In the genomic region with DNA sequence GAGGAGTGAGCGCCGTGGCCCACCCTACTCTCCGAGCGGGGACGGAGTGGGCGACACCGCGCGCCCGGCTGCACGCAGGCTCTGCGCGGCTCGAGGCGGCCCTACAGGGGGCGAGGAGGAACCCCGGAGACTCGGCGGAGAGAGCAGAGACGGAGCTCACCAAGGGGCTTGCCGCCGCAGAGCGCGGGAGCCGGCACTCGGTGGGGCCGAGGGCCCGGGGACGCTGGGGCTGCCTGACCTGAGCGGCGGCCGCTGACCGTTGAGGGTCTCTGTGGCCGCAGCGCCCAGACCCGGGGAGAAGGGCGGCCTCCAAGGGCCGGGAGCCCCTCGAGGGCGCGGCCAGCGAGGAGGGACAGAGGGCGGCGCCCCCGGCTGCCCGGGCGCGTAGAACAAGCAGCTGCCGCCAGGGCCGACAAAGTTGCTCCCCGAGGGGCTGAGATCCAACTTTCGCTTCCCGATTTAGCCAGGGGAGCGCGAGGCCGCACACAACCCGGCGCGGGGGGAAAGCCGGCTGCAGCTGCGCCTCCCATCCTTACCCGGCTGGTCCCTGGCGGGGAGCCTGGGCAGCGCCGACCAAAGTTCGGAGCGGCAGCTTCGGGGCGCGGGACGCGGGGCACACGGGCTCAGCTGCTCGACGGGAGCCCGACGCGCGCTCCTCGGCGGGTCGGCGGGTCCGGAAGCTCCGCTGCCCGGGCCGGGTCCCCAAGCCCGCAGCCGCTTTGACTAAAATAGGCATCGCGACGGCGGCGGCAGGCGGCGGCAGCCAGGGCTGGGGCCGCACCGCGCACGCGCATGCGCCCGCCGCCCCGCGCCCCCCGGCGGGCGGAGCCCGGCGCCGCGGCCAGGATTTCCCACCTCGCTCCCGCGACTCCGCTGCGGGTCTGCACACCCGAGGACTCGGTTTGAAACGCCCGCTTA, we compare ENCODE assay signal across 8 cellular contexts. TPM values are rescaled to one million over a fixed set of nuclear protein-coding genes. Genes with fewer than 3 reads are reported as not detected.
DNase-seq lines count a peak whose midpoint lies in the region; ATAC-seq and TF ChIP-seq lines count a peak whose summit lies in the region.

No MANE protein-coding gene starts in this region.

- H3K9ac ChIP-seq in duodenal mucosa (ENCODE audit: low read depth in 1 of 2, low read length in 2 of 2) (peak overlapping the region in 1 of 2 donors; percentile 51), liver (ENCODE audit: low read depth in 1 of 2, low read length in 2 of 2) (no peak overlapping the region)

- ATAC-seq in T-helper 17 cell, result peak; percentile 45
- ATAC-seq in stimulated activated effector memory CD8-positive, alpha-beta T cell treated with anti-CD3 and anti-CD28 coated beads, Interleukin-12 subunit alpha, Interleukin-12 subunit beta, amount 100 ng/mL, for 72 hours, result peak; percentile 72
- ATAC-seq in HG02981 (IDR thresholded peaks at IDR 0.05; ENCODE audit: unreplicated experiment), result no peak

- H3K4me3 Mint-ChIP-seq in T-helper 17 cell, result peak overlapping the region; percentile 83
- H3K4me3 Mint-ChIP-seq in stimulated activated effector memory CD8-positive, alpha-beta T cell treated with anti-CD3 and anti-CD28 coated beads, Interleukin-12 subunit alpha, Interleukin-12 subunit beta, amount 100 ng/mL, for 72 hours, result peak overlapping the region; percentile 65

- no peak for TF ChIP-seq CTCF in GM20000 (IDR thresholded peaks at IDR 0.05; ENCODE audit: extremely low read depth, missing control alignments)
- TF ChIP-seq CTCF in liver (IDR thresholded peaks at IDR 0.05; ENCODE audit: low read depth, low read length, missing input control), result peak; percentile 16

- peaks cover 3% of the 10 kb centered on the region for H3K36me3 Mint-ChIP-seq in T-helper 17 cell (ENCODE audit: low read depth)
- H3K36me3 Mint-ChIP-seq in stimulated activated effector memory CD8-positive, alpha-beta T cell treated with anti-CD3 and anti-CD28 coated beads, Interleukin-12 subunit alpha, Interleukin-12 subunit beta, amount 100 ng/mL, for 72 hours, result no peaks in the 10 kb centered on the region

- H3K9me3 Mint-ChIP-seq in stimulated activated effector memory CD8-positive, alpha-beta T cell treated with anti-CD3 and anti-CD28 coated beads, Interleukin-12 subunit alpha, Interleukin-12 subunit beta, amount 100 ng/mL, for 72 hours, result no peaks in the 10 kb centered on the region

- no peaks in the 10 kb centered on the region for H3K9me3 ChIP-seq in T-helper 17 cell (ENCODE audit: control insufficient read depth, low read length, poor library complexity, severe bottlenecking)
- no peaks in the 10 kb centered on the region for H3K9me3 ChIP-seq in duodenal mucosa (ENCODE audit: control insufficient read depth in 1 of 2, low read length in 2 of 2)
- H3K9me3 ChIP-seq in liver (ENCODE audit: control insufficient read depth in 4 of 4, low read length in 3 of 4), result peaks cover 0 to 6% (median 0%) of the 10 kb centered on the region in 4 donors

- H3K4me1 ChIP-seq in duodenal mucosa (ENCODE audit: control insufficient read depth in 1 of 2, insufficient read depth in 2 of 2, low read length in 2 of 2) (no peaks in the 10 kb centered on the region), liver (ENCODE audit: control insufficient read depth in 4 of 4, insufficient read depth in 4 of 4, low read length in 3 of 4) (peaks cover 5 to 17% (median 8%) of the 10 kb centered on the region in 4 donors)

- H3K27me3 Mint-ChIP-seq in T-helper 17 cell, result peaks cover 73% of the 10 kb centered on the region

- H3K4me3 ChIP-seq in duodenal mucosa (ENCODE audit: low read depth in 1 of 2, low read length in 2 of 2), result peak overlapping the region; percentile 63 to 67
- peak overlapping the region; percentile 54 to 78 (median 69) for H3K4me3 ChIP-seq in liver (ENCODE audit: low read depth in 1 of 3, low read length in 3 of 3)

- H3K4me1 Mint-ChIP-seq in T-helper 17 cell, result peaks cover 11% of the 10 kb centered on the region
- H3K4me1 Mint-ChIP-seq in stimulated activated effector memory CD8-positive, alpha-beta T cell treated with anti-CD3 and anti-CD28 coated beads, Interleukin-12 subunit alpha, Interleukin-12 subunit beta, amount 100 ng/mL, for 72 hours, result peaks cover 6% of the 10 kb centered on the region

- WGBS in liver, result 3% methylated on average over 122 of the region's 122 CpGs

- DNase-seq in Daoy (ENCODE audit: low read depth) (peak; percentile 75), GM20000 (ENCODE audit: low spot score) (peak; percentile 78), HT1080 (ENCODE audit: low read depth) (peak; percentile 61), T-helper 17 cell (no peak)
- peak; percentile 13 to 57 for DNase-seq in stimulated activated effector memory CD8-positive, alpha-beta T cell treated with anti-CD3 and anti-CD28 coated beads, Interleukin-12 subunit alpha, Interleukin-12 subunit beta, amount 100 ng/mL, for 72 hours (ENCODE audit: low spot score in 2 of 2)

- peaks cover 14 to 16% of the 10 kb centered on the region in 2 donors for H3K27me3 ChIP-seq in duodenal mucosa (ENCODE audit: control insufficient read depth in 1 of 2, insufficient read depth in 2 of 2, low read length in 2 of 2)
- H3K27me3 ChIP-seq in liver (ENCODE audit: control insufficient read depth in 4 of 4, insufficient read depth in 4 of 4, low read length in 3 of 4), result peaks cover 0 to 20% (median 3%) of the 10 kb centered on the region in 4 donors

- no peak overlapping the region for H3K27ac Mint-ChIP-seq in T-helper 17 cell
- H3K27ac Mint-ChIP-seq in stimulated activated effector memory CD8-positive, alpha-beta T cell treated with anti-CD3 and anti-CD28 coated beads, Interleukin-12 subunit alpha, Interleukin-12 subunit beta, amount 100 ng/mL, for 72 hours, result no peak overlapping the region

- no peak overlapping the region for H3K27ac ChIP-seq in duodenal mucosa (ENCODE audit: low read depth, low read length)
- peak overlapping the region; percentile 1 to 20 for H3K27ac ChIP-seq in liver (ENCODE audit: low read depth in 1 of 2, low read length in 2 of 2)

- H3K36me3 ChIP-seq in duodenal mucosa (ENCODE audit: control insufficient read depth in 1 of 2, insufficient read depth in 2 of 2, low read length in 2 of 2), result no peaks in the 10 kb centered on the region
- no peaks in the 10 kb centered on the region for H3K36me3 ChIP-seq in liver (ENCODE audit: control insufficient read depth in 4 of 4, insufficient read depth in 3 of 4, low read depth in 1 of 4, low read length in 3 of 4)

- no peak for TF ChIP-seq RAD21 in liver (IDR thresholded peaks at IDR 0.05)

TF ChIP-seq in liver, 16 proteins besides CTCF, POLR2A, EP300 and RAD21 (continues in another document):
- no peak for TF ChIP-seq ZBTB33 (IDR thresholded peaks at IDR 0.05)
- no peak for TF ChIP-seq EGR1 (IDR thresholded peaks at IDR 0.05; ENCODE audit: low read depth in 2 of 2)
- TF ChIP-seq, protein P1, sequence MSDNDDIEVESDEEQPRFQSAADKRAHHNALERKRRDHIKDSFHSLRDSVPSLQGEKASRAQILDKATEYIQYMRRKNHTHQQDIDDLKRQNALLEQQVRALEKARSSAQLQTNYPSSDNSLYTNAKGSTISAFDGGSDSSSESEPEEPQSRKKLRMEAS (IDR thresholded peaks at IDR 0.05), result no peak
- TF ChIP-seq NR2F2 (IDR thresholded peaks at IDR 0.05), result no peak
- no peak for TF ChIP-seq TAF1 (conservative IDR thresholded peaks at IDR 0.05)
- TF ChIP-seq SP1 (IDR thresholded peaks at IDR 0.05), result no peak
- TF ChIP-seq HNF4G (IDR thresholded peaks at IDR 0.05), result no peak
- no peak for TF ChIP-seq YY1 (IDR thresholded peaks at IDR 0.05)
- no peak for TF ChIP-seq FOXA2 (IDR thresholded peaks at IDR 0.05)
- no peak for TF ChIP-seq RXRA (IDR thresholded peaks at IDR 0.05)
- no peak for TF ChIP-seq JUND (IDR thresholded peaks at IDR 0.05)

RNA-seq across cellular contexts. Expression of gene POPDC3, which starts 43.1 kb away (rescaled TPM):
- total RNA-seq in Daoy (2014; rRNA removed; shearing (Covaris generic)), result 26.3 and 33.3 TPM in 2 replicates
- total RNA-seq in HT1080 (2014; rRNA removed; shearing (Covaris generic)), result 56.8 and 70.5 TPM in 2 replicates
- polyA plus RNA-seq in HT1080 (2015; cell fraction: cytosol; rRNA removed), result 58.4 and 61.4 TPM in 2 replicates
- polyA plus RNA-seq in HT1080 (2015; cell fraction: nucleus; rRNA removed), result 21.7 and 23.2 TPM in 2 replicates
- not detected for total RNA-seq in T-helper 17 cell
- not detected for total RNA-seq in liver
- polyA plus RNA-seq in liver, result not detected

Comparison
In these comparisons a context has a peak if more than half of its experiments do, and no peak if none do; other contexts are left out.
1. DNase-seq: peak in Daoy (single experiment), GM20000 (single experiment), HT1080 (single experiment) and stimulated activated effector memory CD8-positive, alpha-beta T cell treated with anti-CD3 and anti-CD28 coated beads, Interleukin-12 subunit alpha, Interleukin-12 subunit beta, amount 100 ng/mL, for 72 hours (2 of 2); none in T-helper 17 cell (0 of 3).
2. RNA of gene POPDC3, which starts 43.1 kb away (total RNA-seq): 56.8 to 70.5 TPM in HT1080 and 26.3 to 33.3 TPM in Daoy; not detected in T-helper 17 cell and not detected in liver; every median in the first group is over 10 times any median in the second.